Comparison of ENCODE assay signal across 1 cellular context in the genomic region with DNA sequence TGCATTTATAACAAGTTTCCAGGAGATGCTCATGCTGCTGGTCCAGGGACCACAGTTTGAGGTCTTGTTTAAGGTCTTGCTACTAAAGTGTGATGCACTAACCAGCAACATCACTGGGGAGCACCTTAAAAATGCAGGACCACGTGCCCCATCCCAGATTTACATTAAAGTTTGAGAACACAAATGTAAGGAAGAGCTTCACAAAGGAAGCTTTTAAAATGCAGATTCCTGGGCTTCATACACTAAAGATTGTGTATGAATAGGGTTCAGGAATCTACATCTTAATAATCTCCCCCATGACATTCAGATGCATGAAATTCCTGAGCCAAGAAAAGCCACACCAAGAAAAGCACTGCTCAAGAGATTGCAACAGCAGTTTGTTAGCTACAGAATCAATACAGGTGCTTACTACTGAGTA.
TF ChIP-seq lines count a peak whose summit lies in the region.

No MANE protein-coding gene starts in this region.

TF ChIP-seq in H1, 55 proteins besides CTCF, POLR2A, EP300 and RAD21 (continued from another document):
- TF ChIP-seq, protein P1, sequence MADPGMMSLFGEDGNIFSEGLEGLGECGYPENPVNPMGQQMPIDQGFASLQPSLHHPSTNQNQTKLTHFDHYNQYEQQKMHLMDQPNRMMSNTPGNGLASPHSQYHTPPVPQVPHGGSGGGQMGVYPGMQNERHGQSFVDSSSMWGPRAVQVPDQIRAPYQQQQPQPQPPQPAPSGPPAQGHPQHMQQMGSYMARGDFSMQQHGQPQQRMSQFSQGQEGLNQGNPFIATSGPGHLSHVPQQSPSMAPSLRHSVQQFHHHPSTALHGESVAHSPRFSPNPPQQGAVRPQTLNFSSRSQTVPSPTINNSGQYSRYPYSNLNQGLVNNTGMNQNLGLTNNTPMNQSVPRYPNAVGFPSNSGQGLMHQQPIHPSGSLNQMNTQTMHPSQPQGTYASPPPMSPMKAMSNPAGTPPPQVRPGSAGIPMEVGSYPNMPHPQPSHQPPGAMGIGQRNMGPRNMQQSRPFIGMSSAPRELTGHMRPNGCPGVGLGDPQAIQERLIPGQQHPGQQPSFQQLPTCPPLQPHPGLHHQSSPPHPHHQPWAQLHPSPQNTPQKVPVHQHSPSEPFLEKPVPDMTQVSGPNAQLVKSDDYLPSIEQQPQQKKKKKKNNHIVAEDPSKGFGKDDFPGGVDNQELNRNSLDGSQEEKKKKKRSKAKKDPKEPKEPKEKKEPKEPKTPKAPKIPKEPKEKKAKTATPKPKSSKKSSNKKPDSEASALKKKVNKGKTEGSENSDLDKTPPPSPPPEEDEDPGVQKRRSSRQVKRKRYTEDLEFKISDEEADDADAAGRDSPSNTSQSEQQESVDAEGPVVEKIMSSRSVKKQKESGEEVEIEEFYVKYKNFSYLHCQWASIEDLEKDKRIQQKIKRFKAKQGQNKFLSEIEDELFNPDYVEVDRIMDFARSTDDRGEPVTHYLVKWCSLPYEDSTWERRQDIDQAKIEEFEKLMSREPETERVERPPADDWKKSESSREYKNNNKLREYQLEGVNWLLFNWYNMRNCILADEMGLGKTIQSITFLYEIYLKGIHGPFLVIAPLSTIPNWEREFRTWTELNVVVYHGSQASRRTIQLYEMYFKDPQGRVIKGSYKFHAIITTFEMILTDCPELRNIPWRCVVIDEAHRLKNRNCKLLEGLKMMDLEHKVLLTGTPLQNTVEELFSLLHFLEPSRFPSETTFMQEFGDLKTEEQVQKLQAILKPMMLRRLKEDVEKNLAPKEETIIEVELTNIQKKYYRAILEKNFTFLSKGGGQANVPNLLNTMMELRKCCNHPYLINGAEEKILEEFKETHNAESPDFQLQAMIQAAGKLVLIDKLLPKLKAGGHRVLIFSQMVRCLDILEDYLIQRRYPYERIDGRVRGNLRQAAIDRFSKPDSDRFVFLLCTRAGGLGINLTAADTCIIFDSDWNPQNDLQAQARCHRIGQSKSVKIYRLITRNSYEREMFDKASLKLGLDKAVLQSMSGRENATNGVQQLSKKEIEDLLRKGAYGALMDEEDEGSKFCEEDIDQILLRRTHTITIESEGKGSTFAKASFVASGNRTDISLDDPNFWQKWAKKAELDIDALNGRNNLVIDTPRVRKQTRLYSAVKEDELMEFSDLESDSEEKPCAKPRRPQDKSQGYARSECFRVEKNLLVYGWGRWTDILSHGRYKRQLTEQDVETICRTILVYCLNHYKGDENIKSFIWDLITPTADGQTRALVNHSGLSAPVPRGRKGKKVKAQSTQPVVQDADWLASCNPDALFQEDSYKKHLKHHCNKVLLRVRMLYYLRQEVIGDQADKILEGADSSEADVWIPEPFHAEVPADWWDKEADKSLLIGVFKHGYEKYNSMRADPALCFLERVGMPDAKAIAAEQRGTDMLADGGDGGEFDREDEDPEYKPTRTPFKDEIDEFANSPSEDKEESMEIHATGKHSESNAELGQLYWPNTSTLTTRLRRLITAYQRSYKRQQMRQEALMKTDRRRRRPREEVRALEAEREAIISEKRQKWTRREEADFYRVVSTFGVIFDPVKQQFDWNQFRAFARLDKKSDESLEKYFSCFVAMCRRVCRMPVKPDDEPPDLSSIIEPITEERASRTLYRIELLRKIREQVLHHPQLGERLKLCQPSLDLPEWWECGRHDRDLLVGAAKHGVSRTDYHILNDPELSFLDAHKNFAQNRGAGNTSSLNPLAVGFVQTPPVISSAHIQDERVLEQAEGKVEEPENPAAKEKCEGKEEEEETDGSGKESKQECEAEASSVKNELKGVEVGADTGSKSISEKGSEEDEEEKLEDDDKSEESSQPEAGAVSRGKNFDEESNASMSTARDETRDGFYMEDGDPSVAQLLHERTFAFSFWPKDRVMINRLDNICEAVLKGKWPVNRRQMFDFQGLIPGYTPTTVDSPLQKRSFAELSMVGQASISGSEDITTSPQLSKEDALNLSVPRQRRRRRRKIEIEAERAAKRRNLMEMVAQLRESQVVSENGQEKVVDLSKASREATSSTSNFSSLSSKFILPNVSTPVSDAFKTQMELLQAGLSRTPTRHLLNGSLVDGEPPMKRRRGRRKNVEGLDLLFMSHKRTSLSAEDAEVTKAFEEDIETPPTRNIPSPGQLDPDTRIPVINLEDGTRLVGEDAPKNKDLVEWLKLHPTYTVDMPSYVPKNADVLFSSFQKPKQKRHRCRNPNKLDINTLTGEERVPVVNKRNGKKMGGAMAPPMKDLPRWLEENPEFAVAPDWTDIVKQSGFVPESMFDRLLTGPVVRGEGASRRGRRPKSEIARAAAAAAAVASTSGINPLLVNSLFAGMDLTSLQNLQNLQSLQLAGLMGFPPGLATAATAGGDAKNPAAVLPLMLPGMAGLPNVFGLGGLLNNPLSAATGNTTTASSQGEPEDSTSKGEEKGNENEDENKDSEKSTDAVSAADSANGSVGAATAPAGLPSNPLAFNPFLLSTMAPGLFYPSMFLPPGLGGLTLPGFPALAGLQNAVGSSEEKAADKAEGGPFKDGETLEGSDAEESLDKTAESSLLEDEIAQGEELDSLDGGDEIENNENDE (IDR thresholded peaks at IDR 0.05; ENCODE audit: insufficient replicate concordance, low read length): peak; percentile 78
- TF ChIP-seq YY1 (IDR thresholded peaks at IDR 0.05; ENCODE audit: low read depth, low read length) (no peak), SIN3A (conservative IDR thresholded peaks at IDR 0.05 in 1 of 2, IDR thresholded peaks at IDR 0.05 in 1 of 2; ENCODE audit: low read depth in 1 of 2, low read length in 2 of 2) (no peak), PHF8 (conservative IDR thresholded peaks at IDR 0.05; ENCODE audit: low read depth, low read length) (no peak), ASH2L (IDR thresholded peaks at IDR 0.05; ENCODE audit: low read length) (no peak), SRF (IDR thresholded peaks at IDR 0.05; ENCODE audit: low read depth, low read length) (no peak), CBX8 (IDR thresholded peaks at IDR 0.05; ENCODE audit: borderline replicate concordance, low read depth, low read length) (no peak), CHD2 (IDR thresholded peaks at IDR 0.05; ENCODE audit: low read length) (0 out of 2 replicates have a peak, but pooled peaks have one; percentile 17), NANOG (IDR thresholded peaks at IDR 0.05; ENCODE audit: insufficient read depth, low read depth, low read length, poor library complexity, severe bottlenecking) (no peak), BACH1 (IDR thresholded peaks at IDR 0.05; ENCODE audit: low read length) (no peak), HDAC2 (IDR thresholded peaks at IDR 0.05; ENCODE audit: borderline replicate concordance in 1 of 2, low read depth in 2 of 2, low read length in 2 of 2) (peak; percentile 16 to 58; a peak in 1 of 4 replicates), TAF1 (IDR thresholded peaks at IDR 0.05; ENCODE audit: low read depth, low read length) (no peak), CTBP2 (IDR thresholded peaks at IDR 0.05; ENCODE audit: borderline replicate concordance, insufficient read depth, insufficient read length, low read length) (no peak), NRF1 (IDR thresholded peaks at IDR 0.05; ENCODE audit: low read depth, low read length) (no peak), RXRA (IDR thresholded peaks at IDR 0.05; ENCODE audit: insufficient read depth, low read depth, low read length) (no peak), SIX5 (IDR thresholded peaks at IDR 0.05; ENCODE audit: low read depth, low read length) (no peak), EGR1 (IDR thresholded peaks at IDR 0.05; ENCODE audit: borderline replicate concordance, low read depth, low read length) (no peak), JUND (IDR thresholded peaks at IDR 0.05; ENCODE audit: low read length) (no peak), TAF7 (optimal IDR thresholded peaks at IDR 0.05; ENCODE audit: borderline replicate concordance, low read depth, low read length) (no peak), POU5F1 (IDR thresholded peaks at IDR 0.05; ENCODE audit: low read depth, low read length) (no peak), KDM5A (IDR thresholded peaks at IDR 0.05; ENCODE audit: low read length) (no peak), GTF2F1 (IDR thresholded peaks at IDR 0.05; ENCODE audit: borderline replicate concordance, low read depth, low read length) (no peak), SP1 (IDR thresholded peaks at IDR 0.05; ENCODE audit: low read depth, low read length) (no peak), ZNF274 (IDR thresholded peaks at IDR 0.05; ENCODE audit: borderline replicate concordance, extremely low read depth, low read length) (no peak), KDM4A (IDR thresholded peaks at IDR 0.05; ENCODE audit: low read depth, low read length, severe bottlenecking) (no peak), CREB1 (IDR thresholded peaks at IDR 0.05) (peak; percentile 40; the same call in 1 of the 2 replicates), POLR2AphosphoS5 (IDR thresholded peaks at IDR 0.05; ENCODE audit: low read depth, low read length) (no peak), SP4 (IDR thresholded peaks at IDR 0.05; ENCODE audit: low read length) (no peak), EZH2 (IDR thresholded peaks at IDR 0.05; ENCODE audit: low read depth, low read length, severe bottlenecking) (no peak), BCL11A (IDR thresholded peaks at IDR 0.05; ENCODE audit: low read depth in 2 of 2, low read length in 2 of 2) (no peak), KDM1A (IDR thresholded peaks at IDR 0.05; ENCODE audit: borderline replicate concordance, low read length) (peak; percentile 70; the same call in 1 of the 2 replicates), TCF12 (IDR thresholded peaks at IDR 0.05; ENCODE audit: low read depth, low read length) (no peak), CHD1 (IDR thresholded peaks at IDR 0.05; ENCODE audit: low read depth, low read length) (no peak), SUZ12 (IDR thresholded peaks at IDR 0.05; ENCODE audit: low read length) (no peak), JUN (IDR thresholded peaks at IDR 0.05; ENCODE audit: low read depth, low read length) (no peak), CEBPB (IDR thresholded peaks at IDR 0.05; ENCODE audit: low read depth, low read length) (peak; percentile 88), RFX5 (IDR thresholded peaks at IDR 0.05; ENCODE audit: borderline replicate concordance, low read depth, low read length) (no peak), SAP30 (IDR thresholded peaks at IDR 0.05; ENCODE audit: insufficient read depth, insufficient replicate concordance, low read length) (no peak), RBBP5 (IDR thresholded peaks at IDR 0.05; ENCODE audit: borderline replicate concordance, low read depth, low read length) (no peak), GABPA (IDR thresholded peaks at IDR 0.05; ENCODE audit: borderline replicate concordance, insufficient read depth, low read length) (no peak), SIRT6 (IDR thresholded peaks at IDR 0.05; ENCODE audit: low read length) (no peak), TBP (IDR thresholded peaks at IDR 0.05; ENCODE audit: low read depth, low read length) (no peak), CBX5 (IDR thresholded peaks at IDR 0.05; ENCODE audit: low read depth, low read length) (no peak), HDAC6 (IDR thresholded peaks at IDR 0.05; ENCODE audit: low read depth, low read length) (no peak), FOSL1 (IDR thresholded peaks at IDR 0.05; ENCODE audit: insufficient read depth, low read depth, low read length) (no peak), MAFK (IDR thresholded peaks at IDR 0.05; ENCODE audit: low read depth, low read length) (no peak)
- TF ChIP-seq, protein P2, sequence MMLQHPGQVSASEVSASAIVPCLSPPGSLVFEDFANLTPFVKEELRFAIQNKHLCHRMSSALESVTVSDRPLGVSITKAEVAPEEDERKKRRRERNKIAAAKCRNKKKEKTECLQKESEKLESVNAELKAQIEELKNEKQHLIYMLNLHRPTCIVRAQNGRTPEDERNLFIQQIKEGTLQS (IDR thresholded peaks at IDR 0.05; ENCODE audit: insufficient read depth, low read depth, low read length): no peak
- TF ChIP-seq, protein P3, sequence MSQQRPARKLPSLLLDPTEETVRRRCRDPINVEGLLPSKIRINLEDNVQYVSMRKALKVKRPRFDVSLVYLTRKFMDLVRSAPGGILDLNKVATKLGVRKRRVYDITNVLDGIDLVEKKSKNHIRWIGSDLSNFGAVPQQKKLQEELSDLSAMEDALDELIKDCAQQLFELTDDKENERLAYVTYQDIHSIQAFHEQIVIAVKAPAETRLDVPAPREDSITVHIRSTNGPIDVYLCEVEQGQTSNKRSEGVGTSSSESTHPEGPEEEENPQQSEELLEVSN (IDR thresholded peaks at IDR 0.05): peak; percentile 48; the same call in 1 of the 2 replicates
- TF ChIP-seq, protein P4, sequence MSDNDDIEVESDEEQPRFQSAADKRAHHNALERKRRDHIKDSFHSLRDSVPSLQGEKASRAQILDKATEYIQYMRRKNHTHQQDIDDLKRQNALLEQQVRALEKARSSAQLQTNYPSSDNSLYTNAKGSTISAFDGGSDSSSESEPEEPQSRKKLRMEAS (IDR thresholded peaks at IDR 0.05): peak; percentile 77
- TF ChIP-seq, protein P5, sequence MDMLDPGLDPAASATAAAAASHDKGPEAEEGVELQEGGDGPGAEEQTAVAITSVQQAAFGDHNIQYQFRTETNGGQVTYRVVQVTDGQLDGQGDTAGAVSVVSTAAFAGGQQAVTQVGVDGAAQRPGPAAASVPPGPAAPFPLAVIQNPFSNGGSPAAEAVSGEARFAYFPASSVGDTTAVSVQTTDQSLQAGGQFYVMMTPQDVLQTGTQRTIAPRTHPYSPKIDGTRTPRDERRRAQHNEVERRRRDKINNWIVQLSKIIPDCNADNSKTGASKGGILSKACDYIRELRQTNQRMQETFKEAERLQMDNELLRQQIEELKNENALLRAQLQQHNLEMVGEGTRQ (IDR thresholded peaks at IDR 0.05; ENCODE audit: low read length): peak; percentile 70
- TF ChIP-seq, protein P6, sequence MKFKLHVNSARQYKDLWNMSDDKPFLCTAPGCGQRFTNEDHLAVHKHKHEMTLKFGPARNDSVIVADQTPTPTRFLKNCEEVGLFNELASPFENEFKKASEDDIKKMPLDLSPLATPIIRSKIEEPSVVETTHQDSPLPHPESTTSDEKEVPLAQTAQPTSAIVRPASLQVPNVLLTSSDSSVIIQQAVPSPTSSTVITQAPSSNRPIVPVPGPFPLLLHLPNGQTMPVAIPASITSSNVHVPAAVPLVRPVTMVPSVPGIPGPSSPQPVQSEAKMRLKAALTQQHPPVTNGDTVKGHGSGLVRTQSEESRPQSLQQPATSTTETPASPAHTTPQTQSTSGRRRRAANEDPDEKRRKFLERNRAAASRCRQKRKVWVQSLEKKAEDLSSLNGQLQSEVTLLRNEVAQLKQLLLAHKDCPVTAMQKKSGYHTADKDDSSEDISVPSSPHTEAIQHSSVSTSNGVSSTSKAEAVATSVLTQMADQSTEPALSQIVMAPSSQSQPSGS (IDR thresholded peaks at IDR 0.05; ENCODE audit: low read length): peak; percentile 75; the same call in 1 of the 2 replicates
